Comparison of ENCODE assay signal across 29 cellular contexts in genomic region chr11:32411937-32412615, GRCh38. TPM values are rescaled to one million over a fixed set of nuclear protein-coding genes. Genes with fewer than 3 reads are reported as not detected.
"Had no signal": no experiment of that assay in that cellular context is flagged by ENCODE, and none has a peak within 500 bp of the region (broad histone marks: within the 10 kb centered on the region; RNA-seq: fewer than 3 reads in every experiment).

No MANE protein-coding gene starts in this region.

- DNase-seq: cerebellar nuclear complex; effector CD8-positive, alpha-beta T cell; foreskin keratinocyte; hypothalamus; immature natural killer cell; islet precursor cell; kidney glomerular epithelial cell; left colon; mucosa of descending colon; naive B cell; nucleus accumbens; pancreas; stimulated activated CD4-positive, alpha-beta T cell treated with anti-CD3 and anti-CD28 coated beads, Interleukin-2, amount 100 ng/mL, for 24 hours; stimulated activated CD4-positive, alpha-beta T cell treated with anti-CD3 and anti-CD28 coated beads, Interleukin-4, amount 100 ng/mL, for 24 hours; stimulated activated naive CD4-positive, alpha-beta T cell treated with Interleukin-2 at 50 U/mL for 16 hours; stomach; tibial artery had no signal

- H3K4me3 Mint-ChIP-seq: immature natural killer cell; memory B cell; naive B cell; natural killer cell treated with Interleukin-12 subunit alpha and Interleukin-12 subunit beta and Interleukin-15 and Interleukin-18, amount 100 ng/mL, for 72 hours; stimulated activated effector memory CD8-positive, alpha-beta T cell treated with anti-CD3 and anti-CD28 coated beads, Interleukin-12 subunit alpha, Interleukin-12 subunit beta, amount 100 ng/mL, for 72 hours; type B pancreatic cell had no signal

- H3K9me3 ChIP-seq: esophagus muscularis mucosa, gastroesophageal sphincter, mucosa of descending colon, pancreas, stomach, tibial artery had no signal

- H3K27ac Mint-ChIP-seq: immature natural killer cell; memory B cell; natural killer cell treated with Interleukin-12 subunit alpha and Interleukin-12 subunit beta and Interleukin-15 and Interleukin-18, amount 100 ng/mL, for 72 hours; stimulated activated effector memory CD8-positive, alpha-beta T cell treated with anti-CD3 and anti-CD28 coated beads, Interleukin-12 subunit alpha, Interleukin-12 subunit beta, amount 100 ng/mL, for 72 hours; type B pancreatic cell had no signal

- H3K4me3 ChIP-seq: cardiac muscle cell, esophagus muscularis mucosa, gastroesophageal sphincter, lung, mucosa of descending colon, pancreas, stomach, tibial artery had no signal

- H3K36me3 Mint-ChIP-seq: memory B cell; naive B cell; natural killer cell treated with Interleukin-12 subunit alpha and Interleukin-12 subunit beta and Interleukin-15 and Interleukin-18, amount 100 ng/mL, for 72 hours; stimulated activated effector memory CD8-positive, alpha-beta T cell treated with anti-CD3 and anti-CD28 coated beads, Interleukin-12 subunit alpha, Interleukin-12 subunit beta, amount 100 ng/mL, for 72 hours; type B pancreatic cell had no signal

- H3K36me3 ChIP-seq: cardiac muscle cell, gastroesophageal sphincter, pancreas, stomach, tibial artery had no signal

- H3K4me1 Mint-ChIP-seq: immature natural killer cell; memory B cell; naive B cell; stimulated activated effector memory CD8-positive, alpha-beta T cell treated with anti-CD3 and anti-CD28 coated beads, Interleukin-12 subunit alpha, Interleukin-12 subunit beta, amount 100 ng/mL, for 72 hours had no signal

- H3K27ac ChIP-seq: cardiac muscle cell, esophagus muscularis mucosa, foreskin keratinocyte, gastroesophageal sphincter, pancreas, stomach, tibial artery had no signal

- H3K9me3 Mint-ChIP-seq: naive B cell; natural killer cell treated with Interleukin-12 subunit alpha and Interleukin-12 subunit beta and Interleukin-15 and Interleukin-18, amount 100 ng/mL, for 72 hours; stimulated activated effector memory CD8-positive, alpha-beta T cell treated with anti-CD3 and anti-CD28 coated beads, Interleukin-12 subunit alpha, Interleukin-12 subunit beta, amount 100 ng/mL, for 72 hours had no signal

- H3K4me1 ChIP-seq: esophagus muscularis mucosa, foreskin keratinocyte, gastroesophageal sphincter, pancreas, stomach, tibial artery had no signal

- ATAC-seq: foreskin keratinocyte; gastroesophageal sphincter; left colon; mucosa of descending colon; natural killer cell treated with Interleukin-12 subunit alpha and Interleukin-12 subunit beta and Interleukin-15 and Interleukin-18, amount 100 ng/mL, for 72 hours; pancreas; sciatic nerve; stimulated activated effector memory CD8-positive, alpha-beta T cell treated with anti-CD3 and anti-CD28 coated beads, Interleukin-12 subunit alpha, Interleukin-12 subunit beta, amount 100 ng/mL, for 72 hours had no signal

RNA-seq across cellular contexts. Expression of gene WT1, which starts 23.3 kb away (rescaled TPM):
- total RNA-seq: endothelial cell of umbilical vein; fibroblast of lung; left colon; natural killer cell treated with Interleukin-12 subunit alpha and Interleukin-12 subunit beta and Interleukin-15 and Interleukin-18, amount 100 ng/mL, for 72 hours; temporal lobe had no signal
- polyA plus RNA-seq: endothelial cell of umbilical vein, fibroblast of lung, foreskin keratinocyte, immature natural killer cell had no signal
